Comparison of ENCODE assay signal across 24 cellular contexts in the genomic region with DNA sequence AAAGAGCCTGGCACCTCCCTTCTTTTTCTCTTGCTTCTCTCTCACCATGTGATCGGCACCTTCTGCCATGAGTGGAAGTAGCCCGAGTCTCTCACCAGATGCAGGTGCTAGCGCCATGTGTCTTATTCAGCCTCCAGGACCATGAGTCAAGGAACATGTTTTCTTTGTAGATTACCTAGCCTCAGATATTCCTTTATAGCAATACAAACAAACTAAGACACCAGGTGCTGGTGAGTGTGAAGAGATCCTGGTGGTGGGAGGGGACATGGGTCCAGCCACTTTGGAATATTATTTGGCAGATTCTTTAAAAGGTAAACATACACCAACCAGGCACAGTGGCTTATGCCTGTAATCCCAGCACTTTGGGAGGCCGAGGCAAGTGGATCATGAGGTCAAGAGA. TPM values are rescaled to one million over a fixed set of nuclear protein-coding genes. Genes with fewer than 3 reads are reported as not detected.
"Had no signal": no experiment of that assay in that cellular context is flagged by ENCODE, and none has a peak within 500 bp of the region (broad histone marks: within the 10 kb centered on the region; RNA-seq: fewer than 3 reads in every experiment).

No MANE protein-coding gene starts in this region.

- H3K36me3 ChIP-seq: gastroesophageal sphincter, left ventricle myocardium inferior, neutrophil, uterus had no signal

- H3K4me3 ChIP-seq: gastroesophageal sphincter, hepatocyte, left ventricle myocardium inferior, skin epidermis, uterus had no signal

- H3K27ac ChIP-seq: gastroesophageal sphincter, hepatocyte, left ventricle myocardium inferior, neutrophil, skin epidermis, uterus had no signal

- H3K27me3 ChIP-seq: gastroesophageal sphincter, hepatocyte, uterus had no signal

- DNase-seq: activated CD4-positive, alpha-beta T cell treated with anti-CD3 and anti-CD28 coated beads for 36 hours; activated CD4-positive, alpha-beta T cell treated with anti-CD3 and anti-CD28 coated beads, Interleukin-2, amount 50 U/mL, for 48 hours; activated CD4-positive, CD25-positive, alpha-beta regulatory T cell; activated CD8-positive, alpha-beta memory T cell treated with anti-CD3 and anti-CD28 coated beads for 24 hours; activated effector memory CD4-positive, alpha-beta T cell treated with Interleukin-2 at 50 U/mL for 16 hours; activated naive CD4-positive, alpha-beta T cell treated with Interleukin-2 at 50 U/mL for 16 hours; anterior cingulate cortex; endodermal cell; islet precursor cell; left ventricle myocardium inferior; nephron progenitor cell; stimulated activated CD4-positive, alpha-beta T cell treated with anti-CD3 and anti-CD28 coated beads, Interleukin-12 subunit alpha, Interleukin-12 subunit beta, amount 100 ng/mL, for 4 hours; stimulated activated CD4-positive, alpha-beta T cell treated with anti-CD3 and anti-CD28 coated beads, Interleukin-4, amount 100 ng/mL, for 1 hour; stimulated activated naive CD8-positive, alpha-beta T cell treated with anti-CD3 and anti-CD28 coated beads, Interleukin-15, amount 100 ng/mL, for 72 hours; substantia nigra; uterus had no signal

- H3K9me3 ChIP-seq: gastroesophageal sphincter, left ventricle myocardium inferior, neutrophil, uterus had no signal

- H3K4me1 ChIP-seq: gastroesophageal sphincter, left ventricle myocardium inferior, uterus had no signal

RNA-seq across cellular contexts. Expression of gene UGT1A8, which starts 45.0 kb away (rescaled TPM):
- total RNA-seq: activated CD4-positive, alpha-beta T cell treated with anti-CD3 and anti-CD28 coated beads for 36 hours; endodermal cell; gastroesophageal sphincter; left ventricle myocardium inferior; lung microvascular endothelial cell; osteocyte; posterior vena cava; sciatic nerve; uterus had no signal
